In genomic region chr7:128477336-128477690, GRCh38 we compare ENCODE assay signal across 1 cellular context.
TF ChIP-seq lines count a peak whose summit lies in the region.

No MANE protein-coding gene starts in this region.

TF ChIP-seq in K562, 482 proteins besides CTCF, POLR2A, EP300 and RAD21:
- TF ChIP-seq ZNF589 (CRISPR knock-in tag; IDR thresholded peaks at IDR 0.05; ENCODE audit: low read depth): 0 out of 2 replicates have a peak, but pooled peaks have one; percentile 6
- TF ChIP-seq KLF6 (CRISPR knock-in tag; IDR thresholded peaks at IDR 0.05; ENCODE audit: borderline replicate concordance): 0 out of 2 replicates have a peak, but pooled peaks have one; percentile 19
- peak; percentile 37; the same call in 1 of the 2 replicates for TF ChIP-seq SIN3B (IDR thresholded peaks at IDR 0.05; ENCODE audit: low read depth)
TF ChIP-seq in K562: peak in this region for 3; not testable (repeated sequence) for 479.
